21 cellular contexts compared by ENCODE assay signal in genomic region chr4:16027626-16028025, GRCh38. TPM values are rescaled to one million over a fixed set of nuclear protein-coding genes. Genes with fewer than 3 reads are reported as not detected.
DNase-seq lines count a peak whose midpoint lies in the region; ATAC-seq and TF ChIP-seq lines count a peak whose summit lies in the region.
"Had no signal": no experiment of that assay in that cellular context is flagged by ENCODE, and none has a peak within 500 bp of the region (broad histone marks: within the 10 kb centered on the region; RNA-seq: fewer than 3 reads in every experiment).

No MANE protein-coding gene starts in this region.

- H3K27ac Mint-ChIP-seq in Calu3 (ENCODE audit: unreplicated experiment) (peak overlapping the region; percentile 44), endothelial cell (ENCODE audit: unreplicated experiment) (peak overlapping the region; percentile 6)
- H3K27ac Mint-ChIP-seq: CD4-positive, alpha-beta memory T cell; IgD-negative memory B cell had no signal

- TF ChIP-seq POLR2A in esophagus squamous epithelium (IDR thresholded peaks at IDR 0.05): no peak

- H2AFZ ChIP-seq in osteoblast (ENCODE audit: low read length): no peak overlapping the region
- H2AFZ ChIP-seq: GM23338 had no signal

- DNase-seq in Calu3: no peak
- DNase-seq in M059J (ENCODE audit: low read depth): peak; percentile 27
- no peak for DNase-seq in endothelial cell (ENCODE audit: low spot score)
- peak; percentile 39 for DNase-seq in kidney tubule cell (ENCODE audit: low spot score)
- no peak for DNase-seq in osteoblast (ENCODE audit: insufficient read length, low spot score, missing footprints)
- DNase-seq in esophagus squamous epithelium (lab: John Stamatoyannopoulos, UW): no peak
- DNase-seq in left lobe of liver (ENCODE audit: low spot score): no peak
- DNase-seq: 8988T; CD4-positive, alpha-beta memory T cell; GF-D8; MV-4-11; NCI-H1105 treated with DMSO at 0.1 percent for 48 hours; NCI-H2081; NCI-H2171 treated with DMSO at 0.1 percent for 48 hours; NCI-H524 treated with DMSO at 0.1 percent for 48 hours had no signal

- H3K36me3 Mint-ChIP-seq in Calu3 (ENCODE audit: insufficient read depth, unreplicated experiment): peaks cover 4% of the 10 kb centered on the region
- no peaks in the 10 kb centered on the region for H3K36me3 Mint-ChIP-seq in endothelial cell (ENCODE audit: low read depth, unreplicated experiment)
- H3K36me3 Mint-ChIP-seq: CD4-positive, alpha-beta memory T cell; IgD-negative memory B cell had no signal

- H3K27me3 Mint-ChIP-seq in Calu3 (ENCODE audit: unreplicated experiment) (no peaks in the 10 kb centered on the region), endothelial cell (ENCODE audit: unreplicated experiment) (no peaks in the 10 kb centered on the region)

- intact Hi-C loops in Calu3 (cut with micrococcal nuclease; ENCODE audit: unreplicated experiment) (no loop called here), esophagus squamous epithelium (cut with DNase I) (no loop called here)

- no peaks in the 10 kb centered on the region for H3K79me2 ChIP-seq in osteoblast (ENCODE audit: insufficient read depth, low read length)

- peaks cover 21% of the 10 kb centered on the region for H3K27me3 ChIP-seq in osteoblast (ENCODE audit: insufficient read depth, low read length)
- peaks cover 0 to 42% (median 0%) of the 10 kb centered on the region in 4 donors for H3K27me3 ChIP-seq in esophagus squamous epithelium
- H3K27me3 ChIP-seq: BLaER1 treated with 17β-estradiol and CSF1 and Interleukin-3, amounts not matched to agents 10 nM and 100 nM had no signal

- H3K4me1 Mint-ChIP-seq in Calu3 (ENCODE audit: low read depth, unreplicated experiment) (peaks cover 25% of the 10 kb centered on the region), endothelial cell (ENCODE audit: unreplicated experiment) (peaks cover 10% of the 10 kb centered on the region)
- H3K4me1 Mint-ChIP-seq: CD4-positive, alpha-beta memory T cell; IgD-negative memory B cell had no signal

- CTCF ChIA-PET in Calu3 (lab: Charles Lee): interaction anchor here (1.0 to 1.3 kb wide), 4 partner anchors 169 to 237 kb away, joined by 4 read pairs; no protein-coding TSS in a partner anchor

- TF ChIP-seq CTCF in Calu3 (IDR thresholded peaks at IDR 0.05; ENCODE audit: unreplicated experiment) (no peak), endothelial cell (IDR thresholded peaks at IDR 0.05; ENCODE audit: unreplicated experiment) (no peak), osteoblast (IDR thresholded peaks at IDR 0.05; ENCODE audit: extremely low read depth, low read depth, low read length) (no peak), esophagus squamous epithelium (IDR thresholded peaks at IDR 0.05) (no peak)

- H3K4me1 ChIP-seq in osteoblast (ENCODE audit: insufficient read depth, low read length) (peaks cover 17% of the 10 kb centered on the region), esophagus squamous epithelium (peaks cover 0 to 9% (median 0%) of the 10 kb centered on the region in 3 donors)

- 58 to 70% methylated on average over 4 of the region's 4 CpGs for WGBS in esophagus squamous epithelium, 2 donors

- no peaks in the 10 kb centered on the region for H3K36me3 ChIP-seq in osteoblast (ENCODE audit: insufficient read depth, low read length)
- no peaks in the 10 kb centered on the region for H3K36me3 ChIP-seq in esophagus squamous epithelium
- H3K36me3 ChIP-seq: BLaER1 treated with 17β-estradiol and CSF1 and Interleukin-3, amounts not matched to agents 10 nM and 100 nM had no signal

- no peak overlapping the region for H3K4me2 ChIP-seq in osteoblast (ENCODE audit: insufficient read depth, low read length)
- H3K4me2 ChIP-seq: BLaER1 treated with 17β-estradiol and CSF1 and Interleukin-3, amounts not matched to agents 10 nM and 100 nM; GM23338 had no signal

- no peaks in the 10 kb centered on the region for H4K20me1 ChIP-seq in osteoblast (ENCODE audit: insufficient read depth, low read length)
- H4K20me1 ChIP-seq: BLaER1 treated with 17β-estradiol and CSF1 and Interleukin-3, amounts not matched to agents 10 nM and 100 nM had no signal

- no TSS peak for BruUV-seq in Calu3 (replicated peaks; lab: Mats Ljungman, UMichigan)

- H3K4me3 Mint-ChIP-seq in Calu3 (ENCODE audit: low read depth, unreplicated experiment) (no peak overlapping the region), endothelial cell (ENCODE audit: unreplicated experiment) (no peak overlapping the region)
- H3K4me3 Mint-ChIP-seq: CD4-positive, alpha-beta memory T cell; GM23338; IgD-negative memory B cell had no signal

- H3K4me3 ChIP-seq in osteoblast (ENCODE audit: insufficient read depth, low read length) (no peak overlapping the region), esophagus squamous epithelium (no peak overlapping the region)
- H3K4me3 ChIP-seq: BLaER1 treated with 17β-estradiol and CSF1 and Interleukin-3, amounts not matched to agents 10 nM and 100 nM; GM23338 had no signal

- H3K9me3 ChIP-seq in osteoblast (ENCODE audit: low read depth, low read length) (no peaks in the 10 kb centered on the region), esophagus squamous epithelium (no peaks in the 10 kb centered on the region)
- H3K9me3 ChIP-seq: BLaER1 treated with 17β-estradiol and CSF1 and Interleukin-3, amounts not matched to agents 10 nM and 100 nM had no signal

- ATAC-seq in left lobe of liver: no peak
- ATAC-seq: GM23338, HCT116, Right ventricle myocardium inferior had no signal

- H3K9me3 Mint-ChIP-seq in Calu3 (ENCODE audit: low read depth, unreplicated experiment): no peaks in the 10 kb centered on the region
- no peaks in the 10 kb centered on the region for H3K9me3 Mint-ChIP-seq in endothelial cell (ENCODE audit: unreplicated experiment)
- H3K9me3 Mint-ChIP-seq: CD4-positive, alpha-beta memory T cell; GM23338; IgD-negative memory B cell had no signal

- H3K27ac ChIP-seq in osteoblast (ENCODE audit: low read depth, low read length): no peak overlapping the region
- H3K27ac ChIP-seq in esophagus squamous epithelium: no peak overlapping the region
- H3K27ac ChIP-seq: BLaER1 treated with 17β-estradiol and CSF1 and Interleukin-3, amounts not matched to agents 10 nM and 100 nM had no signal

RNA-seq across cellular contexts. Expression of gene PROM1, which starts 56.2 kb away (rescaled TPM):
- total RNA-seq in Calu3 (2022) (43.8 and 73.9 TPM in 2 replicates), endothelial cell (ENCODE audit: unreplicated experiment) (12.2 TPM), osteoblast (not detected in 2 replicates), esophagus squamous epithelium (1 to 10 TPM in 2 of 4 donors, under 1 TPM in 1, not detected in 1; 0.13 to 6.7 (median 1.7) TPM), left lobe of liver (1.3 TPM)
- total RNA-seq in M059J (2014; rRNA removed; shearing (Covaris generic)): 0.12 and 0.37 TPM in 2 replicates
- total RNA-seq: CD4-positive, alpha-beta memory T cell; OCI-LY7 had no signal

Comparison
In these comparisons a context has a peak if more than half of its experiments do, and no peak if none do; other contexts are left out.
1. DNase-seq: peak in M059J (single experiment) and kidney tubule cell (single experiment); none in Calu3 (single experiment), endothelial cell (single experiment), osteoblast (single experiment), esophagus squamous epithelium (single experiment) and left lobe of liver (single experiment).